14 cellular contexts compared by ENCODE assay signal in genomic region chr1:209249785-209250441, GRCh38.
DNase-seq lines count a peak whose midpoint lies in the region; ATAC-seq and TF ChIP-seq lines count a peak whose summit lies in the region.
"Had no signal": no experiment of that assay in that cellular context is flagged by ENCODE, and none has a peak within 500 bp of the region (broad histone marks: within the 10 kb centered on the region; RNA-seq: fewer than 3 reads in every experiment).

No MANE protein-coding gene starts in this region.

- no peak for TF ChIP-seq POLR2A in esophagus muscularis mucosa (IDR thresholded peaks at IDR 0.05; ENCODE audit: low read depth)

- no peaks in the 10 kb centered on the region for H3K9me3 ChIP-seq in esophagus muscularis mucosa
- H3K9me3 ChIP-seq: colonic mucosa had no signal

- ATAC-seq in GM19023 (IDR thresholded peaks at IDR 0.05; ENCODE audit: unreplicated experiment) (no peak), HG03378 (IDR thresholded peaks at IDR 0.05; ENCODE audit: unreplicated experiment) (no peak)
- ATAC-seq: activated CD8-positive, alpha-beta T cell treated with anti-CD3 and anti-CD28 coated beads for 36 hours had no signal

- no peaks in the 10 kb centered on the region for H3K27me3 ChIP-seq in esophagus muscularis mucosa
- H3K27me3 ChIP-seq: colonic mucosa had no signal

- H3K27ac ChIP-seq in esophagus muscularis mucosa (replicated peaks in 1 of 4): no peak overlapping the region
- H3K27ac ChIP-seq: colonic mucosa, PC-9 had no signal

- 59% methylated on average over 8 of the region's 8 CpGs for WGBS in esophagus muscularis mucosa

- intact Hi-C loops in esophagus muscularis mucosa (cut with DNase I): loop anchor here (2.0 kb wide), 1 partner anchor 47 kb away; no protein-coding TSS in a partner anchor

- no peak overlapping the region for H3K4me3 ChIP-seq in esophagus muscularis mucosa
- H3K4me3 ChIP-seq: colonic mucosa, PC-9 had no signal

- H3K36me3 ChIP-seq in esophagus muscularis mucosa: no peaks in the 10 kb centered on the region
- H3K36me3 ChIP-seq: colonic mucosa had no signal

- TF ChIP-seq CTCF in esophagus muscularis mucosa (IDR thresholded peaks at IDR 0.05): no peak

- DNase-seq in DMS153 (lab: John Stamatoyannopoulos, UW) (peak; percentile 28), NCI-H1417 (lab: John Stamatoyannopoulos, UW) (peak in 2 of 3 experiments; percentile 76 to 94), NCI-H345 treated with DMSO at 0.1 percent for 48 hours (lab: John Stamatoyannopoulos, UW; ENCODE audit: unreplicated experiment) (peak; percentile 38), esophagus muscularis mucosa (ENCODE audit: extremely low spot score) (peak; percentile 64), OCI-M2 (lab: John Stamatoyannopoulos, UW; ENCODE audit: unreplicated experiment) (no peak)
- DNase-seq: activated B cell treated with CpG ODN at 0.5 μM for 24 hours; activated CD8-positive, alpha-beta T cell treated with anti-CD3 and anti-CD28 coated beads for 36 hours; activated naive CD8-positive, alpha-beta T cell treated with anti-CD3 and anti-CD28 coated beads for 36 hours; CD4-positive, alpha-beta memory T cell; colonic mucosa; nucleus accumbens; PC-9 had no signal

- no peak for TF ChIP-seq EP300 in esophagus muscularis mucosa (IDR thresholded peaks at IDR 0.05)

- no peaks in the 10 kb centered on the region for H3K4me1 ChIP-seq in esophagus muscularis mucosa
- H3K4me1 ChIP-seq: colonic mucosa had no signal
